ENCODE assay signal across 8 cellular contexts in genomic region chr1:36450919-36451305, GRCh38. TPM values are rescaled to one million over a fixed set of nuclear protein-coding genes. Genes with fewer than 3 reads are reported as not detected.
A peak's percentile ranks its signal among the peaks of the same experiment; 100 is the strongest.
DNase-seq lines count a peak whose midpoint lies in the region; ATAC-seq and TF ChIP-seq lines count a peak whose summit lies in the region.

No MANE protein-coding gene starts in this region.

- H3K4me1 ChIP-seq in ES-I3 (ENCODE audit: insufficient read depth, low read length) = peaks cover 8% of the 10 kb centered on the region; the same call in 1 of the 2 replicates
- peaks cover 12% of the 10 kb centered on the region for H3K4me1 ChIP-seq in foreskin keratinocyte
- no peaks in the 10 kb centered on the region for H3K4me1 ChIP-seq in psoas muscle

- TF ChIP-seq CTCF in WERI-Rb-1 (IDR thresholded peaks at IDR 0.05; ENCODE audit: low read depth, low read length) (no peak), foreskin keratinocyte (conservative IDR thresholded peaks at IDR 0.05) (no peak), psoas muscle (IDR thresholded peaks at IDR 0.05) (no peak)

- no peak for DNase-seq in WERI-Rb-1
- DNase-seq in foreskin keratinocyte = no peak
- DNase-seq in psoas muscle = no peak
- no peak for DNase-seq in C1 segment of cervical spinal cord (lab: John Stamatoyannopoulos, UW)

- peaks cover 7% of the 10 kb centered on the region; the same call in 1 of the 2 replicates for H3K36me3 ChIP-seq in ES-I3 (ENCODE audit: insufficient read depth, low read length)
- peaks cover 17% of the 10 kb centered on the region for H3K36me3 ChIP-seq in WERI-Rb-1
- peaks cover 15 to 20% of the 10 kb centered on the region in 2 donors for H3K36me3 ChIP-seq in psoas muscle (ENCODE audit: insufficient read depth in 1 of 2, low read depth in 1 of 2)

- peak overlapping the region; percentile 47 for H3K4me3 ChIP-seq in WERI-Rb-1 (ENCODE audit: low read depth, low read length)
- H3K4me3 ChIP-seq in psoas muscle = peak overlapping the region; percentile 82

- peak overlapping the region; percentile 92 for H3K9ac ChIP-seq in ES-I3 (ENCODE audit: low read depth, low read length)

- no peaks in the 10 kb centered on the region for H3K27me3 ChIP-seq in WERI-Rb-1 (ENCODE audit: insufficient read depth, low read depth, severe bottlenecking)
- H3K27me3 ChIP-seq in foreskin keratinocyte = no peaks in the 10 kb centered on the region
- no peaks in the 10 kb centered on the region for H3K27me3 ChIP-seq in psoas muscle (ENCODE audit: insufficient read depth in 3 of 3, low read length in 2 of 3)

- intact Hi-C loops in psoas muscle (cut with DNase I) = no loop called here

- peak overlapping the region; percentile 88 for H3K27ac ChIP-seq in WERI-Rb-1
- peak overlapping the region; percentile 94 for H3K27ac ChIP-seq in foreskin keratinocyte
- H3K27ac ChIP-seq in psoas muscle = peak overlapping the region; percentile 98

- WGBS in psoas muscle, 3 donors = 19 to 22% (median 21%) methylated on average over 18 of the region's 18 CpGs

- ATAC-seq in foreskin keratinocyte = peak; percentile 1
- peak in 2 of 4 donors; percentile 9 to 19 for ATAC-seq in psoas muscle
- no peak for ATAC-seq in HG02798 (IDR thresholded peaks at IDR 0.05; ENCODE audit: poor library complexity, unreplicated experiment)
- ATAC-seq in HG03135 (IDR thresholded peaks at IDR 0.05; ENCODE audit: unreplicated experiment) = no peak
- no peak for ATAC-seq in GM18867 (IDR thresholded peaks at IDR 0.05; ENCODE audit: unreplicated experiment)

- H3K9me3 ChIP-seq in ES-I3 (ENCODE audit: control insufficient read depth, insufficient read depth, low read length) (no peaks in the 10 kb centered on the region), WERI-Rb-1 (ENCODE audit: severe bottlenecking) (no peaks in the 10 kb centered on the region), psoas muscle (no peaks in the 10 kb centered on the region)

RNA-seq across cellular contexts. Expression of gene OSCP1, which starts 0.7 kb away (rescaled TPM):
- total RNA-seq in foreskin keratinocyte (4.4 and 5.8 TPM in 2 replicates), psoas muscle (1 to 10 TPM; 3.1 to 4.6 (median 4.3) TPM)
- polyA plus RNA-seq in foreskin keratinocyte (4.9 TPM in 2 replicates), psoas muscle (1 to 10 TPM; 2.5 to 5.5 (median 4.2) TPM)

RNA-seq across cellular contexts. Expression of gene MRPS15, which starts 13.3 kb away (rescaled TPM):
- total RNA-seq in foreskin keratinocyte (166 and 181 TPM in 2 replicates), psoas muscle (100 to 1,000 TPM; 127 to 141 (median 131) TPM)
- polyA plus RNA-seq in foreskin keratinocyte (231 and 260 TPM in 2 replicates), psoas muscle (100 to 1,000 TPM; 233 to 279 (median 247) TPM)

RNA-seq across cellular contexts. Expression of gene CSF3R, which starts 31.8 kb away (rescaled TPM):
- total RNA-seq in foreskin keratinocyte (not detected in 2 replicates), psoas muscle (1 to 10 TPM; 1.9 to 6.5 (median 4.1) TPM)
- polyA plus RNA-seq in foreskin keratinocyte (not detected in 2 replicates), psoas muscle (1 to 10 TPM in 1 of 3 donors, under 1 TPM in 2; 0.52 to 1.6 (median 0.73) TPM)

RNA-seq across cellular contexts. Expression of gene LSM10, which starts 53.2 kb away (rescaled TPM):
- total RNA-seq in foreskin keratinocyte = 16.1 and 25.6 TPM in 2 replicates
- polyA plus RNA-seq in foreskin keratinocyte = 73.4 and 73.9 TPM in 2 replicates
- total RNA-seq in psoas muscle = 100 to 1,000 TPM in 1 of 4 donors, 10 to 100 TPM in 3; 80.3 to 102 (median 95.6) TPM
- 100 to 1,000 TPM; 134 to 246 (median 156) TPM for polyA plus RNA-seq in psoas muscle
